21 cellular contexts compared by ENCODE assay signal in genomic region chr20:19739351-19739750, GRCh38.
"Had no signal": no experiment of that assay in that cellular context is flagged by ENCODE, and none has a peak within 500 bp of the region (broad histone marks: within the 10 kb centered on the region; RNA-seq: fewer than 3 reads in every experiment).

No MANE protein-coding gene starts in this region.

- H3K4me3 Mint-ChIP-seq: memory B cell; naive B cell; stimulated activated memory B cell treated with anti-CD40 and anti-IgM and Interleukin-4, amounts not matched to agents 10 μg/mL and 1 μg/mL and 100 μg/mL, for 72 hours; stimulated activated naive CD8-positive, alpha-beta T cell treated with anti-CD3 and anti-CD28 coated beads, Interleukin-15, Interleukin-2, amounts not matched to agents 100 ng/mL and 50 ng/mL, for 24 hours had no signal

- H3K27me3 ChIP-seq: foreskin keratinocyte, neutrophil had no signal

- DNase-seq: central memory CD4-positive, alpha-beta T cell; cortex of kidney; dorsolateral prefrontal cortex; effector CD8-positive, alpha-beta T cell; islet precursor cell; left ventricle myocardium inferior; lower lobe of right lung; midbrain; naive B cell; posterior cingulate gyrus; spleen; stimulated activated CD4-positive, alpha-beta T cell treated with anti-CD3 and anti-CD28 coated beads, Interleukin-15, amount 100 ng/mL, for 24 hours; stimulated activated CD4-positive, alpha-beta T cell treated with anti-CD3 and anti-CD28 coated beads, Interleukin-1b, Interleukin-23, amount 100 ng/mL, for 48 hours; stimulated activated CD4-positive, alpha-beta T cell treated with anti-CD3 and anti-CD28 coated beads, Interleukin-4, amount 100 ng/mL, for 24 hours; tibial artery had no signal

- H3K36me3 ChIP-seq: left ventricle myocardium inferior, lower lobe of right lung, neutrophil, spleen, tibial artery had no signal

- H3K9me3 Mint-ChIP-seq: memory B cell; stimulated activated memory B cell treated with anti-CD40 and anti-IgM and Interleukin-4, amounts not matched to agents 10 μg/mL and 1 μg/mL and 100 μg/mL, for 72 hours; stimulated activated naive CD8-positive, alpha-beta T cell treated with anti-CD3 and anti-CD28 coated beads, Interleukin-15, Interleukin-2, amounts not matched to agents 100 ng/mL and 50 ng/mL, for 24 hours had no signal

- ATAC-seq: foreskin keratinocyte; lower lobe of right lung; sciatic nerve; stimulated activated memory B cell treated with anti-CD40 and anti-IgM and Interleukin-4, amounts not matched to agents 10 μg/mL and 1 μg/mL and 100 μg/mL, for 72 hours had no signal

- H3K9me3 ChIP-seq: left ventricle myocardium inferior, lower lobe of right lung, neutrophil, spleen, tibial artery had no signal

- H3K36me3 Mint-ChIP-seq: memory B cell; naive B cell; stimulated activated memory B cell treated with anti-CD40 and anti-IgM and Interleukin-4, amounts not matched to agents 10 μg/mL and 1 μg/mL and 100 μg/mL, for 72 hours had no signal

- H3K4me3 ChIP-seq: dorsolateral prefrontal cortex, left ventricle myocardium inferior, lower lobe of right lung, spleen, tibial artery had no signal

- H3K27ac Mint-ChIP-seq: memory B cell; naive B cell; stimulated activated memory B cell treated with anti-CD40 and anti-IgM and Interleukin-4, amounts not matched to agents 10 μg/mL and 1 μg/mL and 100 μg/mL, for 72 hours; stimulated activated naive CD8-positive, alpha-beta T cell treated with anti-CD3 and anti-CD28 coated beads, Interleukin-15, Interleukin-2, amounts not matched to agents 100 ng/mL and 50 ng/mL, for 24 hours had no signal

- H3K27ac ChIP-seq: dorsolateral prefrontal cortex, left ventricle myocardium inferior, lower lobe of right lung, neutrophil, spleen, tibial artery had no signal
